ENCODE assay signal across 10 cellular contexts in the genomic region with DNA sequence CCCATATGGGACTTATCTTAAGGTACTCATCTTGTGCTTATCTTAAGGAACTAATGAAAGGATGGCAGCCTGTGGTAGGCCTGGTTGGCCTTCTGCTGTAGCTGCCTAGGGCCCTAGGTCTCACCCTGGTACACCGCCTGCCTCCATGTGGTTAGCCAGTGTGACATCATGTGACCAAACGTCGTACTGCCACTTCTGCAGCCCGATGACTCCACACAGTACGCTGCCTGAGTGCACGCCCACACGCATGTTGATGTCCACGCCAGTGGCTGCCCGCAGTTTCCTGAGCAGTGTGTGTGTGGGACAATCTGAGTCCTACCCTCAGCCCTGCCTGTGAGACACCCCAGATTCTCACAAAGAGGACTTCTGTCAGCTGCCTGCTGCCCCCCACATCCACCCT. TPM values are rescaled to one million over a fixed set of nuclear protein-coding genes. Genes with fewer than 3 reads are reported as not detected.
DNase-seq lines count a peak whose midpoint lies in the region; ATAC-seq and TF ChIP-seq lines count a peak whose summit lies in the region.
"Had no signal": no experiment of that assay in that cellular context is flagged by ENCODE, and none has a peak within 500 bp of the region (broad histone marks: within the 10 kb centered on the region; RNA-seq: fewer than 3 reads in every experiment).

No MANE protein-coding gene starts in this region.

- peaks cover 47% of the 10 kb centered on the region for H3K4me1 Mint-ChIP-seq in activated T-cell treated with anti-CD3 and anti-CD28 coated beads, Interleukin-2, amount 50 U/mL, for 72 hours (ENCODE audit: low read depth)

- peak; percentile 45 to 57 for ATAC-seq in activated T-cell treated with anti-CD3 and anti-CD28 coated beads, Interleukin-2, amount 50 U/mL, for 72 hours (replicated peaks in 1 of 2)
- no peak for ATAC-seq in lung (ENCODE audit: insufficient read depth, low FRiP score)
- no peak for ATAC-seq in aorta (ENCODE audit: low FRiP score)
- no peak for ATAC-seq in HG03159 (IDR thresholded peaks at IDR 0.05; ENCODE audit: unreplicated experiment)

- 32 to 51% methylated on average over 9 of the region's 9 CpGs for whole genome bisulfite sequencing in lung, 2 donors
- WGBS in aorta, 2 donors = 84 to 86% methylated on average over 9 of the region's 9 CpGs

- peak; percentile 67 for DNase-seq in stimulated activated naive CD4-positive, alpha-beta T cell treated with Interleukin-2 at 50 U/mL for 16 hours (lab: John Stamatoyannopoulos, UW)
- no peak for DNase-seq in stimulated activated naive CD4-positive, alpha-beta T cell (lab: John Stamatoyannopoulos, UW)
- DNase-seq in activated T-cell treated with anti-CD3 and anti-CD28 coated beads, Interleukin-2, amount 50 U/mL, for 72 hours = peak; percentile 67 to 72
- peak; percentile 62 for DNase-seq in lung (ENCODE audit: low spot score)
- DNase-seq in aorta = peak; percentile 77 to 89
- no peak for DNase-seq in DMS53 treated with DMSO at 0.1 percent for 48 hours (lab: John Stamatoyannopoulos, UW; ENCODE audit: unreplicated experiment)
- no peak for DNase-seq in MG63
- DNase-seq: NCI-H510A had no signal

- H3K27ac ChIP-seq in lung (ENCODE audit: low read depth in 1 of 2, low read length in 1 of 2) = peak overlapping the region in 1 of 2 donors; percentile 34
- H3K27ac ChIP-seq in aorta (ENCODE audit: low read depth in 1 of 2, low read length in 2 of 2) = no peak overlapping the region

- intact Hi-C loops in aorta (cut with DNase I) = no loop called here

- H3K9me3 ChIP-seq in lung (ENCODE audit: control insufficient read depth in 2 of 2, insufficient read depth in 1 of 2, low read length in 1 of 2) (no peaks in the 10 kb centered on the region), aorta (ENCODE audit: control insufficient read depth, low read length) (no peaks in the 10 kb centered on the region), MG63 (no peaks in the 10 kb centered on the region)

- no peak overlapping the region for H3K4me3 Mint-ChIP-seq in activated T-cell treated with anti-CD3 and anti-CD28 coated beads, Interleukin-2, amount 50 U/mL, for 72 hours
- H3K4me3 Mint-ChIP-seq: neural crest cell had no signal

- H3K4me3 ChIP-seq in lung (no peak overlapping the region), aorta (ENCODE audit: low read length in 2 of 2) (no peak overlapping the region), MG63 (no peak overlapping the region)

- H3K27me3 ChIP-seq in lung (ENCODE audit: control insufficient read depth, insufficient read depth) (no peaks in the 10 kb centered on the region), aorta (ENCODE audit: control insufficient read depth in 1 of 2, insufficient read depth in 2 of 2, low read length in 1 of 2) (no peaks in the 10 kb centered on the region), MG63 (no peaks in the 10 kb centered on the region)

- H3K9me3 Mint-ChIP-seq in activated T-cell treated with anti-CD3 and anti-CD28 coated beads, Interleukin-2, amount 50 U/mL, for 72 hours = no peaks in the 10 kb centered on the region
- H3K9me3 Mint-ChIP-seq: neural crest cell had no signal

- no peak overlapping the region for H3K27ac Mint-ChIP-seq in activated T-cell treated with anti-CD3 and anti-CD28 coated beads, Interleukin-2, amount 50 U/mL, for 72 hours

- peaks cover 21% of the 10 kb centered on the region for H3K27me3 Mint-ChIP-seq in activated T-cell treated with anti-CD3 and anti-CD28 coated beads, Interleukin-2, amount 50 U/mL, for 72 hours (ENCODE audit: low read depth)

- no peak for TF ChIP-seq CTCF in lung (IDR thresholded peaks at IDR 0.05; ENCODE audit: control extremely low read depth, extremely low read depth)

- H3K36me3 Mint-ChIP-seq in activated T-cell treated with anti-CD3 and anti-CD28 coated beads, Interleukin-2, amount 50 U/mL, for 72 hours (ENCODE audit: insufficient read depth in 2 of 2) = no peaks in the 10 kb centered on the region

- H3K4me1 ChIP-seq in lung (ENCODE audit: control insufficient read depth in 2 of 2, insufficient read depth in 2 of 2, low read length in 2 of 2) (peaks cover 0 to 9% of the 10 kb centered on the region in 2 donors), aorta (ENCODE audit: control insufficient read depth in 1 of 2, insufficient read depth in 2 of 2, low read length in 2 of 2) (no peaks in the 10 kb centered on the region)

- H3K36me3 ChIP-seq in lung (ENCODE audit: control insufficient read depth in 2 of 2, insufficient read depth in 2 of 2, low read length in 2 of 2) (peaks cover 0 to 4% of the 10 kb centered on the region in 2 donors), aorta (ENCODE audit: control insufficient read depth in 1 of 2, insufficient read depth in 2 of 2, low read length in 1 of 2) (no peaks in the 10 kb centered on the region), MG63 (no peaks in the 10 kb centered on the region)

RNA-seq across cellular contexts. Expression of gene ADCY4, which starts 5.1 kb away (rescaled TPM):
- 1 to 10 TPM; 4.6 to 6.9 TPM for total RNA-seq in activated T-cell treated with anti-CD3 and anti-CD28 coated beads, Interleukin-2, amount 50 U/mL, for 72 hours
- total RNA-seq in lung (10 to 100 TPM; 35.7 to 36.3 TPM), aorta (100 to 1,000 TPM in 1 of 2 donors, 10 to 100 TPM in 1; 45.7 to 111 TPM)
- polyA plus RNA-seq in lung (10 to 100 TPM; 22.6 to 42.8 TPM), aorta (1 to 10 TPM in 1 of 2 donors, under 1 TPM in 1; 0.25 to 6.1 TPM)
- not detected in 2 replicates for total RNA-seq in MG63 (2014; rRNA removed; shearing (Covaris generic); ENCODE audit: low replicate concordance)

RNA-seq across cellular contexts. Expression of gene RIPK3, which starts 10.1 kb away (rescaled TPM):
- 10 to 100 TPM; 11.0 to 18.6 TPM for total RNA-seq in activated T-cell treated with anti-CD3 and anti-CD28 coated beads, Interleukin-2, amount 50 U/mL, for 72 hours
- total RNA-seq in lung = 10 to 100 TPM in 1 of 2 donors, 1 to 10 TPM in 1; 6.4 to 26.0 TPM
- polyA plus RNA-seq in lung = 10 to 100 TPM; 13.0 to 23.4 TPM
- total RNA-seq in aorta = 10 to 100 TPM in 1 of 2 donors, 1 to 10 TPM in 1; 8.0 to 15.8 TPM
- 1 to 10 TPM; 4.0 to 6.1 TPM for polyA plus RNA-seq in aorta
- not detected in 2 replicates for total RNA-seq in MG63 (2014; rRNA removed; shearing (Covaris generic); ENCODE audit: low replicate concordance)
- total RNA-seq: neural crest cell had no signal

RNA-seq across cellular contexts. Expression of gene LTB4R, which starts 18.4 kb away (rescaled TPM):
- total RNA-seq in activated T-cell treated with anti-CD3 and anti-CD28 coated beads, Interleukin-2, amount 50 U/mL, for 72 hours = 10 to 100 TPM; 27.1 to 28.5 TPM
- total RNA-seq in lung = 10 to 100 TPM in 1 of 2 donors, 1 to 10 TPM in 1; 4.4 to 14.8 TPM
- 10 to 100 TPM in 1 of 2 donors, 1 to 10 TPM in 1; 7.3 to 47.0 TPM for polyA plus RNA-seq in lung
- 1 to 10 TPM; 7.0 to 8.2 TPM for total RNA-seq in aorta
- 1 to 10 TPM; 2.9 to 5.2 TPM for polyA plus RNA-seq in aorta
- total RNA-seq in MG63 (2014; rRNA removed; shearing (Covaris generic); ENCODE audit: low replicate concordance) = 1.4 and 1.5 TPM in 2 replicates

RNA-seq across cellular contexts. Expression of gene LTB4R2, which starts 19.8 kb away (rescaled TPM):
- total RNA-seq in activated T-cell treated with anti-CD3 and anti-CD28 coated beads, Interleukin-2, amount 50 U/mL, for 72 hours = 10 to 100 TPM; 21.5 to 23.4 TPM
- total RNA-seq in lung (10 to 100 TPM in 1 of 2 donors, 1 to 10 TPM in 1; 5.8 to 14.0 TPM), aorta (1 to 10 TPM; 3.7 to 5.5 TPM)
- polyA plus RNA-seq in lung (1 to 10 TPM; 1.8 to 5.5 TPM), aorta (under 1 TPM; 0.38 to 0.95 TPM)
- 0.59 and 0.82 TPM in 2 replicates for total RNA-seq in MG63 (2014; rRNA removed; shearing (Covaris generic); ENCODE audit: low replicate concordance)

RNA-seq across cellular contexts. Expression of gene CIDEB, which starts 22.0 kb away (rescaled TPM):
- total RNA-seq in activated T-cell treated with anti-CD3 and anti-CD28 coated beads, Interleukin-2, amount 50 U/mL, for 72 hours = 10 to 100 TPM; 11.6 to 12.9 TPM
- total RNA-seq in lung (10 to 100 TPM in 1 of 2 donors, 1 to 10 TPM in 1; 9.6 to 18.8 TPM), aorta (10 to 100 TPM; 12.2 to 13.9 TPM)
- polyA plus RNA-seq in lung (10 to 100 TPM in 1 of 2 donors, 1 to 10 TPM in 1; 8.3 to 19.7 TPM), aorta (10 to 100 TPM in 1 of 2 donors, 1 to 10 TPM in 1; 3.3 to 17.2 TPM)
- total RNA-seq in MG63 (2014; rRNA removed; shearing (Covaris generic); ENCODE audit: low replicate concordance) = not detected in 2 replicates
- total RNA-seq: neural crest cell had no signal

Comparison
In these comparisons a context has a peak if more than half of its experiments do, and no peak if none do; other contexts are left out.
1. DNase-seq: peak in stimulated activated naive CD4-positive, alpha-beta T cell treated with Interleukin-2 at 50 U/mL for 16 hours (single experiment), activated T-cell treated with anti-CD3 and anti-CD28 coated beads, Interleukin-2, amount 50 U/mL, for 72 hours (2 of 2), lung (single experiment) and aorta (2 of 2); none in stimulated activated naive CD4-positive, alpha-beta T cell (0 of 6), DMS53 treated with DMSO at 0.1 percent for 48 hours (single experiment) and MG63 (single experiment).
2. ATAC-seq: peak in activated T-cell treated with anti-CD3 and anti-CD28 coated beads, Interleukin-2, amount 50 U/mL, for 72 hours (2 of 2); none in lung (single experiment), aorta (single experiment) and HG03159 (single experiment).
3. RNA of gene ADCY4, which starts 5.1 kb away (total RNA-seq): 45.7 to 111 TPM in aorta and 35.7 to 36.3 TPM in lung; 4.6 to 6.9 TPM in activated T-cell treated with anti-CD3 and anti-CD28 coated beads, Interleukin-2, amount 50 U/mL, for 72 hours and not detected in MG63; every median in the first group is over 4 times any median in the second.